8 cellular contexts compared by ENCODE assay signal in the genomic region with DNA sequence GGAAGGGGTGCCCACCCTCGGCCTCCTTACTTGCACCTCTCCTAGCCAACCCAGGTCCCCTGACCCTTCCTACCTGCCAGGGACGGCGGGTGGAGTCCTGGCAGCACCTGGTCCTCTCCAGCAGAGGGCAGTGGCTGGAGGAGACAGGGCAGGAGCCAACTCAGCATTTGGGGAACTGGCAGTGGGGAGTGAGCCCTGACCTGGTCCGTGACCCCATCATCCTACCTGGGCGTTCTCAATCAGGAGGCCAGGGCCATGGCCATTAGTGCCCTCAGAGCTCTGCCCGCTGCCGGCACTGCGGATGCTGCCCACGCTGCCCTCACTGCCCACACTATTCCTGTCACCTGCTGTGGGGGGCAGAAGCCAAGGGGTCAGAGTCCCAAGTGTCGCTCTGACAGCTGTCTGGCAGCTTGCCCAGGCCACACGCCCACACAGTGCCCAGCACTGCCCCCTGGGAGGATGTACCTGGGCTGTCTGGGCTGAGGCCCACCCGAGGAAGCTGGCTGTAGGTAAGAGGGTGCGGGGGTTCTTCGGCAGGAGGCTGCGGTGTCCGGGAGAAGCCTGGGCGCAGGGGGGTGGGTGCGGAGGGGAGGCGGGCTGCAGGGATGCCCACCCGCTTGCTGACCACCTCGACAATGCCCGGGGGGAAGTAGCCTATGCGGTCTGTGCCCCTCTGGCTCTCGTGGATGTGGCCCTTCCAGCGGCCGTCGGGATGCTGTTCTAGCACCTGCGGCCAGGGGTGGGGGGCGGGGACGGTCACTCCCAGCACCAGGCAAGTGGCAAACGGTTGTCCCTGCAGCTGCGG. TPM values are rescaled to one million over a fixed set of nuclear protein-coding genes. Genes with fewer than 3 reads are reported as not detected.
DNase-seq lines count a peak whose midpoint lies in the region; ATAC-seq, FAIRE-seq and TF ChIP-seq lines count a peak whose summit lies in the region.

No MANE protein-coding gene starts in this region.

- H3K4me2 ChIP-seq in PC-9, result no peak overlapping the region
- H3K4me2 ChIP-seq in HepG2 (ENCODE audit: low read depth, low read length), result 0 out of 2 replicates have a peak overlapping the region, but pooled peaks have one; percentile 10

- no peaks in the 10 kb centered on the region; the same call in 1 of the 2 replicates for H3F3A ChIP-seq in PC-9 (ENCODE audit: insufficient read depth, low read depth)

- no peaks in the 10 kb centered on the region for H3K27me3 ChIP-seq in cardiac muscle cell
- H3K27me3 ChIP-seq in PC-9 (ENCODE audit: insufficient read depth, low read depth), result no peaks in the 10 kb centered on the region
- no peaks in the 10 kb centered on the region for H3K27me3 ChIP-seq in HepG2 (ENCODE audit: control insufficient read depth in 1 of 2, insufficient read depth in 2 of 2, low read length in 2 of 2)

- H2AFZ ChIP-seq in PC-9, result no peak overlapping the region
- H2AFZ ChIP-seq in HepG2 (ENCODE audit: low read length), result no peak overlapping the region

- peak; percentile 64 for FAIRE-seq in HepG2 (lab: Jason Lieb, UNC)

- DNase-seq in cardiac muscle cell (ENCODE audit: low read depth in 1 of 2, low spot score in 1 of 2) (peak in 1 of 2 donors; percentile 35), cardiac septum (ENCODE audit: low spot score) (no peak), PC-9 (peak in 1 of 2 experiments; percentile 54), astrocyte of the spinal cord (ENCODE audit: low read depth, low spot score) (no peak), HepG2 (ENCODE audit: low spot score) (peak; percentile 51), amniotic stem cell (lab: John Stamatoyannopoulos, UW) (no peak)

- TF ChIP-seq RAD21 in HepG2 (CRISPR knock-in tag; IDR thresholded peaks at IDR 0.05), result peak; percentile 91

- no peaks in the 10 kb centered on the region for H3K4me1 ChIP-seq in cardiac muscle cell (ENCODE audit: low read depth)
- H3K4me1 ChIP-seq in PC-9 (replicated peaks; ENCODE audit: insufficient read depth), result no peaks in the 10 kb centered on the region
- H3K4me1 ChIP-seq in HepG2 (ENCODE audit: insufficient read depth, low read length), result peaks cover 33% of the 10 kb centered on the region

- WGBS in HepG2 (ENCODE audit: low lambda C conversion rate), result 84% methylated on average over 22 of the region's 32 CpGs

- peak; percentile 71 for ATAC-seq in HepG2
- ATAC-seq in HG03432 (IDR thresholded peaks at IDR 0.05; ENCODE audit: unreplicated experiment), result no peak
- no peak for ATAC-seq in HG03378 (IDR thresholded peaks at IDR 0.05; ENCODE audit: unreplicated experiment)

- H3K4me3 ChIP-seq in cardiac muscle cell (no peak overlapping the region), PC-9 (no peak overlapping the region), astrocyte of the spinal cord (ENCODE audit: low read depth, low read length) (no peak overlapping the region), HepG2 (replicated peaks in 1 of 3; ENCODE audit: insufficient read depth in 1 of 3, low read depth in 2 of 3, low read length in 3 of 3) (no peak overlapping the region)

- TF ChIP-seq POLR2A in HepG2 (IDR thresholded peaks at IDR 0.05; ENCODE audit: insufficient read depth in 1 of 2, low read depth in 2 of 2, low read length in 2 of 2), result no peak

- CTCF ChIA-PET in PC-9 (lab: Charles Lee), result no interaction called here
- CTCF ChIA-PET in HepG2 (lab: Yijun Ruan, JAX; ENCODE audit: low intra/inter-chr PET ratio, low total read pairs), result interaction anchor here (1.2 to 2.7 kb wide), 3 partner anchors 11 to 97 kb away, joined by 3 to 22 read pairs (median 4); partner anchors contain the start of genes CASKIN2, LLGL2 and TSEN54

- BruUV-seq in PC-9 (replicated peaks; lab: Mats Ljungman, UMichigan) (no TSS peak), HepG2 (replicated peaks; lab: Mats Ljungman, UMichigan) (no TSS peak)

- in situ Hi-C loops in astrocyte of the spinal cord (cut with HindIII; ENCODE audit: low sequenced_read_pairs) (no loop called here), HepG2 (cut with HindIII; ENCODE audit: extremely low pct_ligation_motif_present, low pct_unique_long_range_greater_than_20kb) (loop anchor here (5.0 kb wide), 1 partner anchor 77 kb away; no protein-coding TSS in a partner anchor)

- no peaks in the 10 kb centered on the region for H3K79me2 ChIP-seq in PC-9 (ENCODE audit: low read depth)
- H3K79me2 ChIP-seq in HepG2 (ENCODE audit: insufficient read depth, low read length), result no peaks in the 10 kb centered on the region

- H4K20me1 ChIP-seq in PC-9 (ENCODE audit: insufficient read depth) (0 out of 2 replicates have a peak, but pooled peaks cover 3% of the 10 kb centered on the region), HepG2 (ENCODE audit: insufficient read depth, low read length) (no peaks in the 10 kb centered on the region)

- no peak overlapping the region for H3K9ac ChIP-seq in HepG2 (ENCODE audit: insufficient read depth, low read depth, low read length)

- POLR2A ChIA-PET in PC-9 (lab: Charles Lee; ENCODE audit: unreplicated experiment), result no interaction called here
- POLR2A ChIA-PET in HepG2 (lab: Yijun Ruan, JAX), result interaction anchor here (0.7 to 1.3 kb wide), 2 partner anchors 12 to 45 kb away, joined by 3 read pairs; partner anchors contain the start of gene TSEN54

- H3K27ac ChIP-seq in cardiac muscle cell, result no peak overlapping the region
- no peak overlapping the region for H3K27ac ChIP-seq in PC-9
- H3K27ac ChIP-seq in HepG2 (ENCODE audit: extremely low read length, insufficient read depth, low read length), result no peak overlapping the region

- intact Hi-C loops in cardiac septum (cut with DNase I) (no loop called here), PC-9 (cut with micrococcal nuclease; ENCODE audit: unreplicated experiment) (no loop called here), HepG2 (cut with micrococcal nuclease; ENCODE audit: unreplicated experiment) (no loop called here)

- TF ChIP-seq CTCF in cardiac muscle cell (IDR thresholded peaks at IDR 0.05; ENCODE audit: low read depth, low read length) (peak; percentile 52), PC-9 (conservative IDR thresholded peaks at IDR 0.05) (peak; percentile 77), astrocyte of the spinal cord (IDR thresholded peaks at IDR 0.05; ENCODE audit: low read depth, low read length) (peak; percentile 71), HepG2 (CRISPR knock-in tag; IDR thresholded peaks at IDR 0.05) (peak; percentile 89)

- peaks cover 23% of the 10 kb centered on the region for H3K36me3 ChIP-seq in cardiac muscle cell
- H3K36me3 ChIP-seq in PC-9 (ENCODE audit: low read depth), result no peaks in the 10 kb centered on the region
- peaks cover 6 to 30% of the 10 kb centered on the region in 2 experiments; a peak in 4 of 5 replicates for H3K36me3 ChIP-seq in HepG2 (replicated peaks in 1 of 2; ENCODE audit: control insufficient read depth in 1 of 2, insufficient read depth in 2 of 2, low read length in 2 of 2)

- H3K9me3 ChIP-seq in cardiac muscle cell (ENCODE audit: low read depth) (no peaks in the 10 kb centered on the region), PC-9 (ENCODE audit: insufficient read depth, low read depth) (no peaks in the 10 kb centered on the region), HepG2 (ENCODE audit: low read length) (no peaks in the 10 kb centered on the region)

- no peaks in the 10 kb centered on the region for H3K9me2 ChIP-seq in PC-9 (ENCODE audit: insufficient read depth)

- TF ChIP-seq EP300 in HepG2 (IDR thresholded peaks at IDR 0.05; ENCODE audit: low read depth in 2 of 2, low read length in 2 of 2) (no peak), HepG2 (CRISPR knock-in tag; IDR thresholded peaks at IDR 0.05; ENCODE audit: borderline replicate concordance) (no peak)

RNA-seq across cellular contexts. Expression of gene CASKIN2, which starts 10.8 kb away (rescaled TPM):
- total RNA-seq in cardiac muscle cell (24.4 and 31.2 TPM in 2 replicates), cardiac septum (48.2 TPM), PC-9 (2021) (24.4 and 25.4 TPM in 2 replicates), HepG2 (2016; rRNA removed; fragmentation: Illumina TruSeq; extraction: Trizol) (5.2 and 10.6 TPM in 2 replicates)
- polyA plus RNA-seq in cardiac muscle cell (18.1 and 27.3 TPM in 2 replicates), HepG2 (2011; rRNA removed) (6.8 and 7.8 TPM in 2 replicates)
- 1.5 and 1.8 TPM in 2 replicates for total RNA-seq in HepG2 (2016; cell fraction: cytosol; rRNA removed; fragmentation: Illumina TruSeq; extraction: Trizol; ENCODE audit: low read depth)
- total RNA-seq in HepG2 (2016; cell fraction: insoluble cytoplasmic fraction; rRNA removed; fragmentation: Illumina TruSeq; extraction: Trizol), result 4.9 and 7.5 TPM in 2 replicates
- total RNA-seq in HepG2 (2016; cell fraction: membrane; rRNA removed; fragmentation: Illumina TruSeq; extraction: Trizol), result 3.4 and 4.1 TPM in 2 replicates
- total RNA-seq in HepG2 (2016; cell fraction: nucleus; rRNA removed; fragmentation: Illumina TruSeq; extraction: Trizol), result 6.8 and 8.0 TPM in 2 replicates
- 1.9 and 2.2 TPM in 2 replicates for polyA plus RNA-seq in HepG2 (2011; cell fraction: cytosol; rRNA removed)
- polyA plus RNA-seq in HepG2 (2011; cell fraction: nucleus; rRNA removed), result 23.6 and 26.5 TPM in 2 replicates
- 6.2 and 9.6 TPM in 2 replicates for polyA plus RNA-seq in HepG2 (2012)
- 0.61 and 0.68 TPM in 2 replicates for polyA plus RNA-seq in HepG2 (2016; cell fraction: cytosol; fragmentation: Illumina TruSeq; extraction: Trizol; ENCODE audit: low read depth)
- polyA plus RNA-seq in HepG2 (2016; cell fraction: insoluble cytoplasmic fraction; fragmentation: Illumina TruSeq; extraction: Trizol; ENCODE audit: low read depth), result 4.4 and 7.0 TPM in 2 replicates
- polyA plus RNA-seq in HepG2 (2016; cell fraction: membrane; fragmentation: Illumina TruSeq; extraction: Trizol; ENCODE audit: low read depth), result 1.6 and 1.8 TPM in 2 replicates
- 16.3 and 16.6 TPM in 2 replicates for polyA plus RNA-seq in HepG2 (2016; cell fraction: nucleus; fragmentation: Illumina TruSeq; extraction: Trizol; ENCODE audit: insufficient read depth, low read depth)
- polyA minus RNA-seq in HepG2 (2011; rRNA and poly(A)+ RNA removed; ENCODE audit: low replicate concordance), result 11.8 and 14.9 TPM in 2 replicates
- polyA minus RNA-seq in HepG2 (2011; cell fraction: cytosol; rRNA and poly(A)+ RNA removed), result 4.9 and 5.0 TPM in 2 replicates
- polyA minus RNA-seq in HepG2 (2011; cell fraction: nucleus; rRNA and poly(A)+ RNA removed), result 17.0 and 20.4 TPM in 2 replicates

RNA-seq across cellular contexts. Expression of gene TSEN54, which starts 11.8 kb away (rescaled TPM):
- 70.5 and 88.8 TPM in 2 replicates for total RNA-seq in cardiac muscle cell
- 52.8 and 64.4 TPM in 2 replicates for polyA plus RNA-seq in cardiac muscle cell
- total RNA-seq in cardiac septum, result 7.7 TPM
- 42.6 and 45.1 TPM in 2 replicates for total RNA-seq in PC-9 (2021)
- 43.6 and 62.9 TPM in 2 replicates for total RNA-seq in HepG2 (2016; rRNA removed; fragmentation: Illumina TruSeq; extraction: Trizol)
- 20.6 and 23.0 TPM in 2 replicates for total RNA-seq in HepG2 (2016; cell fraction: cytosol; rRNA removed; fragmentation: Illumina TruSeq; extraction: Trizol; ENCODE audit: low read depth)
- 44.0 and 64.1 TPM in 2 replicates for total RNA-seq in HepG2 (2016; cell fraction: insoluble cytoplasmic fraction; rRNA removed; fragmentation: Illumina TruSeq; extraction: Trizol)
- 44.5 and 45.0 TPM in 2 replicates for total RNA-seq in HepG2 (2016; cell fraction: membrane; rRNA removed; fragmentation: Illumina TruSeq; extraction: Trizol)
- total RNA-seq in HepG2 (2016; cell fraction: nucleus; rRNA removed; fragmentation: Illumina TruSeq; extraction: Trizol), result 39.9 and 48.4 TPM in 2 replicates
- polyA plus RNA-seq in HepG2 (2011; rRNA removed), result 63.3 and 64.4 TPM in 2 replicates
- 36.2 and 47.1 TPM in 2 replicates for polyA plus RNA-seq in HepG2 (2011; cell fraction: cytosol; rRNA removed)
- polyA plus RNA-seq in HepG2 (2011; cell fraction: nucleus; rRNA removed), result 87.7 and 89.1 TPM in 2 replicates
- polyA plus RNA-seq in HepG2 (2012), result 22.1 and 34.4 TPM in 2 replicates
- 20.4 and 20.5 TPM in 2 replicates for polyA plus RNA-seq in HepG2 (2016; cell fraction: cytosol; fragmentation: Illumina TruSeq; extraction: Trizol; ENCODE audit: low read depth)
- polyA plus RNA-seq in HepG2 (2016; cell fraction: insoluble cytoplasmic fraction; fragmentation: Illumina TruSeq; extraction: Trizol; ENCODE audit: low read depth), result 37.7 and 50.5 TPM in 2 replicates
- polyA plus RNA-seq in HepG2 (2016; cell fraction: membrane; fragmentation: Illumina TruSeq; extraction: Trizol; ENCODE audit: low read depth), result 30.9 and 35.9 TPM in 2 replicates
- polyA plus RNA-seq in HepG2 (2016; cell fraction: nucleus; fragmentation: Illumina TruSeq; extraction: Trizol; ENCODE audit: insufficient read depth, low read depth), result 108 and 110 TPM in 2 replicates
- 56.0 and 95.0 TPM in 2 replicates for polyA minus RNA-seq in HepG2 (2011; rRNA and poly(A)+ RNA removed; ENCODE audit: low replicate concordance)
- polyA minus RNA-seq in HepG2 (2011; cell fraction: cytosol; rRNA and poly(A)+ RNA removed), result 11.3 and 14.0 TPM in 2 replicates
- 13.9 and 15.5 TPM in 2 replicates for polyA minus RNA-seq in HepG2 (2011; cell fraction: nucleus; rRNA and poly(A)+ RNA removed)

RNA-seq across cellular contexts. Expression of gene LLGL2, which starts 20.9 kb away (rescaled TPM):
- total RNA-seq in cardiac muscle cell (28.1 and 40.3 TPM in 2 replicates), cardiac septum (4.7 TPM), PC-9 (2021) (138 and 156 TPM in 2 replicates), HepG2 (2016; rRNA removed; fragmentation: Illumina TruSeq; extraction: Trizol) (53.9 and 86.7 TPM in 2 replicates)
- polyA plus RNA-seq in cardiac muscle cell (35.2 and 45.5 TPM in 2 replicates), HepG2 (2011; rRNA removed) (83.0 and 109 TPM in 2 replicates)
- 27.2 and 32.8 TPM in 2 replicates for total RNA-seq in HepG2 (2016; cell fraction: cytosol; rRNA removed; fragmentation: Illumina TruSeq; extraction: Trizol; ENCODE audit: low read depth)
- total RNA-seq in HepG2 (2016; cell fraction: insoluble cytoplasmic fraction; rRNA removed; fragmentation: Illumina TruSeq; extraction: Trizol), result 51.9 and 87.2 TPM in 2 replicates
- total RNA-seq in HepG2 (2016; cell fraction: membrane; rRNA removed; fragmentation: Illumina TruSeq; extraction: Trizol), result 45.8 and 50.7 TPM in 2 replicates
- total RNA-seq in HepG2 (2016; cell fraction: nucleus; rRNA removed; fragmentation: Illumina TruSeq; extraction: Trizol), result 72.1 and 85.8 TPM in 2 replicates
- polyA plus RNA-seq in HepG2 (2011; cell fraction: cytosol; rRNA removed), result 40.2 and 67.1 TPM in 2 replicates
- polyA plus RNA-seq in HepG2 (2011; cell fraction: nucleus; rRNA removed), result 384 and 448 TPM in 2 replicates
- 33.3 and 59.5 TPM in 2 replicates for polyA plus RNA-seq in HepG2 (2012)
- polyA plus RNA-seq in HepG2 (2016; cell fraction: cytosol; fragmentation: Illumina TruSeq; extraction: Trizol; ENCODE audit: low read depth), result 23.2 and 28.1 TPM in 2 replicates
- polyA plus RNA-seq in HepG2 (2016; cell fraction: insoluble cytoplasmic fraction; fragmentation: Illumina TruSeq; extraction: Trizol; ENCODE audit: low read depth), result 41.6 and 52.9 TPM in 2 replicates
- polyA plus RNA-seq in HepG2 (2016; cell fraction: membrane; fragmentation: Illumina TruSeq; extraction: Trizol; ENCODE audit: low read depth), result 32.5 and 33.0 TPM in 2 replicates
- polyA plus RNA-seq in HepG2 (2016; cell fraction: nucleus; fragmentation: Illumina TruSeq; extraction: Trizol; ENCODE audit: insufficient read depth, low read depth), result 204 and 230 TPM in 2 replicates
- polyA minus RNA-seq in HepG2 (2011; rRNA and poly(A)+ RNA removed; ENCODE audit: low replicate concordance), result 30.9 and 126 TPM in 2 replicates
- polyA minus RNA-seq in HepG2 (2011; cell fraction: cytosol; rRNA and poly(A)+ RNA removed), result 30.6 and 31.7 TPM in 2 replicates
- 79.4 and 86.0 TPM in 2 replicates for polyA minus RNA-seq in HepG2 (2011; cell fraction: nucleus; rRNA and poly(A)+ RNA removed)

RNA-seq across cellular contexts. Expression of gene TMEM94, which starts 48.1 kb away (rescaled TPM):
- total RNA-seq in cardiac muscle cell (87.1 and 105 TPM in 2 replicates), cardiac septum (56.6 TPM), PC-9 (2021) (78.9 and 95.7 TPM in 2 replicates), HepG2 (2016; rRNA removed; fragmentation: Illumina TruSeq; extraction: Trizol) (20.8 and 32.6 TPM in 2 replicates)
- polyA plus RNA-seq in cardiac muscle cell (74.2 and 93.5 TPM in 2 replicates), HepG2 (2011; rRNA removed) (134 and 150 TPM in 2 replicates)
- 26.4 and 26.9 TPM in 2 replicates for total RNA-seq in HepG2 (2016; cell fraction: cytosol; rRNA removed; fragmentation: Illumina TruSeq; extraction: Trizol; ENCODE audit: low read depth)
- 17.2 and 32.1 TPM in 2 replicates for total RNA-seq in HepG2 (2016; cell fraction: insoluble cytoplasmic fraction; rRNA removed; fragmentation: Illumina TruSeq; extraction: Trizol)
- 23.6 and 28.5 TPM in 2 replicates for total RNA-seq in HepG2 (2016; cell fraction: membrane; rRNA removed; fragmentation: Illumina TruSeq; extraction: Trizol)
- total RNA-seq in HepG2 (2016; cell fraction: nucleus; rRNA removed; fragmentation: Illumina TruSeq; extraction: Trizol), result 32.2 and 37.2 TPM in 2 replicates
- 37.1 and 46.4 TPM in 2 replicates for polyA plus RNA-seq in HepG2 (2011; cell fraction: cytosol; rRNA removed)
- polyA plus RNA-seq in HepG2 (2011; cell fraction: nucleus; rRNA removed), result 1,312 and 1,888 TPM in 2 replicates
- 125 and 137 TPM in 2 replicates for polyA plus RNA-seq in HepG2 (2012)
- 5.0 and 5.4 TPM in 2 replicates for polyA plus RNA-seq in HepG2 (2016; cell fraction: cytosol; fragmentation: Illumina TruSeq; extraction: Trizol; ENCODE audit: low read depth)
- polyA plus RNA-seq in HepG2 (2016; cell fraction: insoluble cytoplasmic fraction; fragmentation: Illumina TruSeq; extraction: Trizol; ENCODE audit: low read depth), result 15.7 and 19.0 TPM in 2 replicates
- 16.7 and 22.4 TPM in 2 replicates for polyA plus RNA-seq in HepG2 (2016; cell fraction: membrane; fragmentation: Illumina TruSeq; extraction: Trizol; ENCODE audit: low read depth)
- polyA plus RNA-seq in HepG2 (2016; cell fraction: nucleus; fragmentation: Illumina TruSeq; extraction: Trizol; ENCODE audit: insufficient read depth, low read depth), result 121 and 131 TPM in 2 replicates
- polyA minus RNA-seq in HepG2 (2011; rRNA and poly(A)+ RNA removed; ENCODE audit: low replicate concordance), result 36.2 and 133 TPM in 2 replicates
- polyA minus RNA-seq in HepG2 (2011; cell fraction: cytosol; rRNA and poly(A)+ RNA removed), result 52.6 and 54.1 TPM in 2 replicates
- 148 and 161 TPM in 2 replicates for polyA minus RNA-seq in HepG2 (2011; cell fraction: nucleus; rRNA and poly(A)+ RNA removed)
